In genomic region chr18:23629444-23629946, GRCh38 we compare ENCODE assay signal across 1 cellular context.
A peak's percentile ranks its signal among the peaks of the same experiment; 100 is the strongest.
TF ChIP-seq lines count a peak whose summit lies in the region.

No MANE protein-coding gene starts in this region.

TF ChIP-seq in HepG2, 621 proteins besides CTCF, POLR2A, EP300 and RAD21 (continued from another document and continues in another):
- no peak for TF ChIP-seq ZNF20 (CRISPR knock-in tag; IDR thresholded peaks at IDR 0.05)
- TF ChIP-seq ATF7 (IDR thresholded peaks at IDR 0.05) = no peak
- TF ChIP-seq ATF7 (CRISPR knock-in tag; IDR thresholded peaks at IDR 0.05) = 0 out of 2 replicates have a peak, but pooled peaks have one; percentile 38
- no peak for TF ChIP-seq TOPORS (CRISPR knock-in tag; IDR thresholded peaks at IDR 0.05)
- TF ChIP-seq BRCA1 (CRISPR knock-in tag; IDR thresholded peaks at IDR 0.05) = no peak
- no peak; the same call in 1 of the 2 replicates for TF ChIP-seq SOX5 (CRISPR knock-in tag; IDR thresholded peaks at IDR 0.05; ENCODE audit: borderline replicate concordance)
- no peak for TF ChIP-seq RELA (CRISPR knock-in tag; IDR thresholded peaks at IDR 0.05)
- no peak for TF ChIP-seq ZNF737 (CRISPR knock-in tag; IDR thresholded peaks at IDR 0.05; ENCODE audit: borderline replicate concordance)
- TF ChIP-seq DR1 (CRISPR knock-in tag; IDR thresholded peaks at IDR 0.05) = no peak
- TF ChIP-seq BCLAF1 (IDR thresholded peaks at IDR 0.05) = no peak
- peak; percentile 96 for TF ChIP-seq HMG20A (CRISPR knock-in tag; IDR thresholded peaks at IDR 0.05; ENCODE audit: borderline replicate concordance)
- no peak for TF ChIP-seq ZNF607 (CRISPR knock-in tag; IDR thresholded peaks at IDR 0.05; ENCODE audit: borderline replicate concordance)
- TF ChIP-seq ZBTB46 (CRISPR knock-in tag; IDR thresholded peaks at IDR 0.05; ENCODE audit: borderline replicate concordance) = no peak
- TF ChIP-seq HOMEZ (CRISPR knock-in tag; IDR thresholded peaks at IDR 0.05; ENCODE audit: low read depth) = peak; percentile 22; the same call in 1 of the 2 replicates
- no peak for TF ChIP-seq ZBTB14 (CRISPR knock-in tag; IDR thresholded peaks at IDR 0.05)
- TF ChIP-seq NR2C2 (CRISPR knock-in tag; IDR thresholded peaks at IDR 0.05; ENCODE audit: borderline replicate concordance) = peak; percentile 69
- no peak for TF ChIP-seq ZNF260 (CRISPR knock-in tag; IDR thresholded peaks at IDR 0.05; ENCODE audit: borderline replicate concordance, low read depth)
- no peak for TF ChIP-seq ZNF143 (CRISPR knock-in tag; IDR thresholded peaks at IDR 0.05)
- TF ChIP-seq MAX (IDR thresholded peaks at IDR 0.05) = peak; percentile 86
- 0 out of 2 replicates have a peak, but pooled peaks have one; percentile 41 for TF ChIP-seq ZBTB38 (CRISPR knock-in tag; IDR thresholded peaks at IDR 0.05)
- no peak for TF ChIP-seq ZNF879 (CRISPR knock-in tag; IDR thresholded peaks at IDR 0.05)
- TF ChIP-seq ISX (CRISPR knock-in tag; conservative IDR thresholded peaks at IDR 0.05) = no peak
- peak; percentile 45; the same call in 1 of the 2 replicates for TF ChIP-seq BHLHE40 (IDR thresholded peaks at IDR 0.05; ENCODE audit: low read length)
- no peak for TF ChIP-seq HNRNPK (IDR thresholded peaks at IDR 0.05; ENCODE audit: low read depth, low read length, poor library complexity, severe bottlenecking)
- no peak for TF ChIP-seq ZFYVE20 (CRISPR knock-in tag; IDR thresholded peaks at IDR 0.05; ENCODE audit: borderline replicate concordance, low read depth)
- no peak for TF ChIP-seq ZNF674 (CRISPR knock-in tag; IDR thresholded peaks at IDR 0.05; ENCODE audit: low read depth)
- TF ChIP-seq RXRB (CRISPR knock-in tag; IDR thresholded peaks at IDR 0.05; ENCODE audit: borderline replicate concordance) = peak; percentile 92
- TF ChIP-seq XRCC5 (optimal IDR thresholded peaks at IDR 0.05; ENCODE audit: low read length) = no peak
- TF ChIP-seq PHF8 (CRISPR knock-in tag; IDR thresholded peaks at IDR 0.05) = no peak
- TF ChIP-seq JUNB (CRISPR knock-in tag; IDR thresholded peaks at IDR 0.05; ENCODE audit: borderline replicate concordance) = no peak
- no peak for TF ChIP-seq CCDC6 (CRISPR knock-in tag; IDR thresholded peaks at IDR 0.05)
- TF ChIP-seq ZBTB4 (CRISPR knock-in tag; IDR thresholded peaks at IDR 0.05; ENCODE audit: borderline replicate concordance) = peak; percentile 53; the same call in 1 of the 2 replicates
- TF ChIP-seq ZMAT5 (CRISPR knock-in tag; IDR thresholded peaks at IDR 0.05; ENCODE audit: borderline replicate concordance, low read depth) = no peak
- no peak for TF ChIP-seq ZSCAN30 (CRISPR knock-in tag; IDR thresholded peaks at IDR 0.05)
- TF ChIP-seq FOXA1 (IDR thresholded peaks at IDR 0.05) = peak; percentile 62; the same call in 1 of the 2 replicates
- peak; percentile 92 for TF ChIP-seq FOXA1 (CRISPR knock-in tag; IDR thresholded peaks at IDR 0.05)
- TF ChIP-seq CREB1 (IDR thresholded peaks at IDR 0.05) = no peak
- peak; percentile 74 for TF ChIP-seq CREB1 (CRISPR knock-in tag; IDR thresholded peaks at IDR 0.05)
- TF ChIP-seq FOXK1 (CRISPR knock-in tag; IDR thresholded peaks at IDR 0.05; ENCODE audit: borderline replicate concordance, low read depth) = peak; percentile 58; the same call in 1 of the 2 replicates
- TF ChIP-seq RBAK (CRISPR knock-in tag; IDR thresholded peaks at IDR 0.05) = no peak
- no peak for TF ChIP-seq EZH2 (conservative IDR thresholded peaks at IDR 0.05; ENCODE audit: low read depth, low read length)
- TF ChIP-seq RNF219 (CRISPR knock-in tag; IDR thresholded peaks at IDR 0.05) = no peak
- TF ChIP-seq GMEB2 (CRISPR knock-in tag; IDR thresholded peaks at IDR 0.05; ENCODE audit: low read depth) = no peak
- TF ChIP-seq TEAD2 (CRISPR knock-in tag; IDR thresholded peaks at IDR 0.05) = no peak
- TF ChIP-seq SMC3 (IDR thresholded peaks at IDR 0.05; ENCODE audit: low read length) = 0 out of 2 replicates have a peak, but pooled peaks have one; percentile 13
- TF ChIP-seq FOXC1 (CRISPR knock-in tag; IDR thresholded peaks at IDR 0.05; ENCODE audit: borderline replicate concordance) = peak; percentile 52; the same call in 1 of the 2 replicates
- peak; percentile 71; the same call in 1 of the 2 replicates for TF ChIP-seq NCOR1 (IDR thresholded peaks at IDR 0.05; ENCODE audit: borderline replicate concordance, low read length)
- TF ChIP-seq ZNF468 (CRISPR knock-in tag; IDR thresholded peaks at IDR 0.05) = no peak
- TF ChIP-seq ZNF614 (CRISPR knock-in tag; IDR thresholded peaks at IDR 0.05; ENCODE audit: borderline replicate concordance) = 0 out of 2 replicates have a peak, but pooled peaks have one; percentile 50
- TF ChIP-seq TRIM22 (IDR thresholded peaks at IDR 0.05) = no peak
- no peak for TF ChIP-seq MTERF4 (CRISPR knock-in tag; IDR thresholded peaks at IDR 0.05)
- TF ChIP-seq FOXJ3 (CRISPR knock-in tag; IDR thresholded peaks at IDR 0.05; ENCODE audit: borderline replicate concordance) = peak; percentile 61; the same call in 1 of the 2 replicates
